ENCODE assay signal across 8 cellular contexts in the genomic region with DNA sequence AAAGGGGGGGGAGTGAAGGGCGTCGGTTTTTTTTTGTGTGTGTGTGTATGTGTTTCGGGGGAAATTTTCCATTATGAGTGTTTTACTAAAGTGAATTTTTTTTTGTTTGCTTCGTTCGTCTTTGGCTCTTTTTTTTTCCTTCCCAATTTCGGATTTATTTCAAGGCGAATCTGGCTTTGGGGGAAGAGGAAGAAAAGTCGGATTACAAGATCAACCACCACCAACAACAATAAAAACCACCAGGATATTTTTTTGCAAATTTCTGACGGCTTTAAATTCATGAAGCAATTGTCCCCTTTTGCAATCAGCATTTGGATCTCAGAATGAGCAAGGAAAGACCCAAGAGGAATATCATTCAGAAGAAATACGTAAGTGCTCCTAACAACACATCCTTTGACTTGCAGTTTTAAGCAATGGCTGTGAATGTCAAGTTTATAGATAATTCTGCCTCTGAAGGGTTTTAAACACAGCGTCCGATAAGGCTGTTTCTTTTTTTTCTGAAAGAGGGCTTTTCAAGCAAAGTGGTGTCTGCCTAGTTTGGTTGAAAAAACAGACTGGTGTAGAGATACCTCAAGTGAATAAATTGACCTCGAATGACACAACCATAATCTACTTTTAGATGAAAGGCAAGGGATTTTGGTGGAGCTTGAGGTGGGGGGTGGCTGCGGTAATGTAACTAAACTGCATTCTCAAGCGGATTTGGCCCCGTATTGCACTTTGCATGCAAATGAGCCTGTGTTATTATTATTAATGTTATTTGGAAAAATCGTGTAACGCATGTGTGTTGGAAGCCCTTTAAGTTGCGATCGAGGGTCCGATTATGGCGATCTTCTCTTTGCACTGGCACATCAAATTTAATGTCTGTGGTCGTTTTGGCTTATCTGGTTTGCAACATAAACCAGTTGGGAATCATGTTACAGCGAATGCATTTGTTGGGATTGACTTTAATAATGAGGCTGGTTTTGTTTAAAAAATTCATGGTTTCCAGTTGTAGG. TPM values are rescaled to one million over a fixed set of nuclear protein-coding genes. Genes with fewer than 3 reads are reported as not detected.
DNase-seq lines count a peak whose midpoint lies in the region; ATAC-seq, FAIRE-seq and TF ChIP-seq lines count a peak whose summit lies in the region.

No MANE protein-coding gene starts in this region.

- TF ChIP-seq CTCF in right atrium auricular region (IDR thresholded peaks at IDR 0.05) (no peak), activated B cell treated with CpG ODN at 0.5 μM for 24 hours (IDR thresholded peaks at IDR 0.05) (no peak), esophagus muscularis mucosa (IDR thresholded peaks at IDR 0.05) (no peak), progenitor cell of endocrine pancreas (IDR thresholded peaks at IDR 0.05; ENCODE audit: unreplicated experiment) (no peak)

- ATAC-seq in Right ventricle myocardium superior (ENCODE audit: poor library complexity): no peak
- no peak for ATAC-seq in activated B cell treated with CpG ODN at 0.5 μM for 24 hours (ENCODE audit: low read depth)

- WGBS in esophagus muscularis mucosa: 1% methylated on average over 24 of the region's 24 CpGs

- no peak for FAIRE-seq in GM12892 (lab: Jason Lieb, UNC)

- peak overlapping the region; percentile 88 to 95 for H3K4me3 ChIP-seq in right atrium auricular region
- peak overlapping the region; percentile 81 to 91 (median 82) for H3K4me3 ChIP-seq in esophagus muscularis mucosa

- no peaks in the 10 kb centered on the region for H3K27me3 ChIP-seq in right atrium auricular region
- H3K27me3 ChIP-seq in esophagus muscularis mucosa: no peaks in the 10 kb centered on the region

- H3K36me3 ChIP-seq in right atrium auricular region (no peaks in the 10 kb centered on the region), esophagus muscularis mucosa (no peaks in the 10 kb centered on the region)

- H3K4me1 ChIP-seq in right atrium auricular region (peaks cover 0 to 27% of the 10 kb centered on the region in 2 donors), esophagus muscularis mucosa (peaks cover 26 to 47% (median 34%) of the 10 kb centered on the region in 4 donors)

- H3K4me1 Mint-ChIP-seq in activated B cell treated with CpG ODN at 0.5 μM for 24 hours: peaks cover 41% of the 10 kb centered on the region
- peaks cover 16% of the 10 kb centered on the region for H3K4me1 Mint-ChIP-seq in progenitor cell of endocrine pancreas (ENCODE audit: low read depth)

- intact Hi-C loops in Right ventricle myocardium superior (cut with DNase I) (loop anchor here (5.0 to 10.0 kb wide), 2 partner anchors 196 to 1032 kb away; no protein-coding TSS in a partner anchor), activated B cell treated with CpG ODN at 0.5 μM for 24 hours (cut with micrococcal nuclease) (loop anchor here (1.0 to 10.0 kb wide), 12 partner anchors 8 to 1629 kb away; a partner anchor contains a TSS), esophagus muscularis mucosa (cut with DNase I) (loop anchor here (5.0 kb wide), 1 partner anchor 196 kb away; no protein-coding TSS in a partner anchor)

- H3K27ac ChIP-seq in right atrium auricular region (peak overlapping the region; percentile 94 to 95), esophagus muscularis mucosa (replicated peaks in 1 of 4) (peak overlapping the region; percentile 91 to 98 (median 97))

- no peak for TF ChIP-seq EP300 in esophagus muscularis mucosa (IDR thresholded peaks at IDR 0.05)

- TF ChIP-seq POLR2A in esophagus muscularis mucosa (IDR thresholded peaks at IDR 0.05; ENCODE audit: low read depth): no peak
- TF ChIP-seq POLR2A in GM12892 (IDR thresholded peaks at IDR 0.05; ENCODE audit: low read depth, low read length): no peak

- H3K36me3 Mint-ChIP-seq in activated B cell treated with CpG ODN at 0.5 μM for 24 hours (ENCODE audit: low read depth) (peaks cover 24% of the 10 kb centered on the region), progenitor cell of endocrine pancreas (ENCODE audit: insufficient read depth) (peaks cover 3% of the 10 kb centered on the region)

- DNase-seq in right atrium auricular region (ENCODE audit: low spot score): no peak
- no peak for DNase-seq in Right ventricle myocardium superior
- DNase-seq in activated B cell treated with CpG ODN at 0.5 μM for 24 hours: no peak
- no peak for DNase-seq in esophagus muscularis mucosa (ENCODE audit: extremely low spot score)
- DNase-seq in progenitor cell of endocrine pancreas (ENCODE audit: low spot score, unreplicated experiment): no peak
- no peak for DNase-seq in GM12892 (ENCODE audit: insufficient read length)
- no peak for DNase-seq in NK-92 (lab: John Stamatoyannopoulos, UW; ENCODE audit: unreplicated experiment)
- no peak for DNase-seq in DMS79 (lab: John Stamatoyannopoulos, UW)

- CTCF ChIA-PET in activated B cell treated with CpG ODN at 0.5 μM for 24 hours (lab: Charles Lee): interaction anchor here (1.4 kb wide), 1 partner anchor 1102 kb away, joined by 3 read pairs; no protein-coding TSS in a partner anchor

- H3K27ac Mint-ChIP-seq in activated B cell treated with CpG ODN at 0.5 μM for 24 hours (peak overlapping the region; percentile 96), progenitor cell of endocrine pancreas (peak overlapping the region; percentile 99)

- no peaks in the 10 kb centered on the region for H3K9me3 ChIP-seq in right atrium auricular region
- H3K9me3 ChIP-seq in esophagus muscularis mucosa: no peaks in the 10 kb centered on the region

- POLR2A ChIA-PET in activated B cell treated with CpG ODN at 0.5 μM for 24 hours (lab: Charles Lee): interaction anchor here (0.6 to 4.0 kb wide), 10 partner anchors 21 to 585 kb away, joined by 3 to 21 read pairs (median 4); no protein-coding TSS in a partner anchor

- H3K9me3 Mint-ChIP-seq in activated B cell treated with CpG ODN at 0.5 μM for 24 hours (no peaks in the 10 kb centered on the region), progenitor cell of endocrine pancreas (ENCODE audit: low read depth) (no peaks in the 10 kb centered on the region)

- no peaks in the 10 kb centered on the region for H3K27me3 Mint-ChIP-seq in activated B cell treated with CpG ODN at 0.5 μM for 24 hours
- peaks cover 3% of the 10 kb centered on the region for H3K27me3 Mint-ChIP-seq in progenitor cell of endocrine pancreas

- H3K4me3 Mint-ChIP-seq in activated B cell treated with CpG ODN at 0.5 μM for 24 hours: peak overlapping the region; percentile 100
- H3K4me3 Mint-ChIP-seq in progenitor cell of endocrine pancreas (ENCODE audit: low read depth): peak overlapping the region; percentile 100

RNA-seq across cellular contexts. Expression of a gene that starts 0.6 kb away (rescaled TPM):
- total RNA-seq in right atrium auricular region (1 to 10 TPM; 6.5 to 6.7 TPM), Right ventricle myocardium superior (8.1 TPM), activated B cell treated with CpG ODN at 0.5 μM for 24 hours (27.0 and 28.5 TPM in 2 replicates), esophagus muscularis mucosa (10 to 100 TPM in 1 of 4 donors, 1 to 10 TPM in 3; 5.8 to 10.4 (median 8.1) TPM), progenitor cell of endocrine pancreas (60.9 and 65.6 TPM in 2 replicates)
- 6.8 TPM for polyA plus RNA-seq in GM12892 (2012; ENCODE audit: missing spikeins)
